23 cellular contexts compared by ENCODE assay signal in the genomic region with DNA sequence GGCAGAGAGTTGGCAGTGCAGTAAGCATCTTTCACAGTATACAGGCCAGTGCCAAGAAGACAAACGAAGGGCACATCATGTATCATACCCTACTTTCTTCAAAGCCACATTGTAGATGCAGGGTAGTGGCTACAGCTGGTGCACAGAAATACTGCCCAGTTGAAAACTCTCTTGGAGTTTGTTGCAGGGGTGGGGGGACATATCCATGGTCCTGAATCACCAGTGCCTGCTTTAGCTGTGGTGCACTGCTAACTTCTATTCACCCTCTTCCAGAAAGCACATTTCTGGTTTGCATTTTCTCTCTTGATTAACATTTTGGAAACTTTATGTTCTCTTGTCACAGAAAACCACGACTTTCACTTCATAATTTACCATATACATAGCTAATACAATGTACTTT.
DNase-seq lines count a peak whose midpoint lies in the region; ATAC-seq and TF ChIP-seq lines count a peak whose summit lies in the region.
"Had no signal": no experiment of that assay in that cellular context is flagged by ENCODE, and none has a peak within 500 bp of the region (broad histone marks: within the 10 kb centered on the region; RNA-seq: fewer than 3 reads in every experiment).

No MANE protein-coding gene starts in this region.

- no peak for DNase-seq in GM23338 (ENCODE audit: low spot score)
- no peak for DNase-seq in IMR-90
- peak; percentile 34 for DNase-seq in astrocyte of the hippocampus (ENCODE audit: low read depth, low spot score)
- peak; percentile 34 for DNase-seq in left kidney (ENCODE audit: low read depth, low spot score)
- DNase-seq in CD4-positive, alpha-beta T cell: no peak
- no peak for DNase-seq in DMS153 treated with DMSO at 0.1 percent for 48 hours (lab: John Stamatoyannopoulos, UW; ENCODE audit: unreplicated experiment)
- no peak for DNase-seq in activated naive CD4-positive, alpha-beta T cell treated with anti-CD3 and anti-CD28 coated beads, Interleukin-2, amount 50 U/mL, for 72 hours (ENCODE audit: low spot score in 2 of 2)
- DNase-seq: ACHN, DMS 273 treated with DMSO at 0.1 percent for 48 hours, DND-41, MG63, NCI-H1417 treated with DMSO at 0.1 percent for 48 hours, NCI-H187, NCI-H510A, NCI-H748 treated with DMSO at 0.1 percent for 48 hours, PC-9, SIG-M5, T-cell had no signal

- H3K9me3 ChIP-seq in IMR-90 (ENCODE audit: control insufficient read depth, insufficient read depth, low read length): no peaks in the 10 kb centered on the region
- no peaks in the 10 kb centered on the region for H3K9me3 ChIP-seq in CD4-positive, alpha-beta T cell (ENCODE audit: control insufficient read depth, low read length)
- H3K9me3 ChIP-seq: BLaER1, Caco-2, MG63 had no signal

- H3K4me1 ChIP-seq in GM23338 (ENCODE audit: insufficient read depth) (0 out of 2 replicates have a peak, but pooled peaks cover 3% of the 10 kb centered on the region), IMR-90 (ENCODE audit: control insufficient read depth, insufficient read depth, low read length) (0 out of 2 replicates have a peak, but pooled peaks cover 1% of the 10 kb centered on the region)

- in situ Hi-C loops in IMR-90 (cut with MboI; ENCODE audit: low sequenced_read_pairs): no loop called here

- no peaks in the 10 kb centered on the region for H3F3A ChIP-seq in GM23338 (replicated peaks; ENCODE audit: low read depth)

- H3K4me3 Mint-ChIP-seq in GM23338: no peak overlapping the region
- H3K4me3 Mint-ChIP-seq in CD4-positive, alpha-beta T cell: no peak overlapping the region
- H3K4me3 Mint-ChIP-seq: CD4-positive, alpha-beta memory T cell; T-cell had no signal

- no peaks in the 10 kb centered on the region for H3K9me3 Mint-ChIP-seq in GM23338
- no peaks in the 10 kb centered on the region for H3K9me3 Mint-ChIP-seq in CD4-positive, alpha-beta T cell
- H3K9me3 Mint-ChIP-seq in activated naive CD4-positive, alpha-beta T cell treated with anti-CD3 and anti-CD28 coated beads, Interleukin-2, amount 50 U/mL, for 72 hours: peaks cover 4 to 6% of the 10 kb centered on the region in 2 donors
- H3K9me3 Mint-ChIP-seq: CD4-positive, alpha-beta memory T cell; T-cell had no signal

- no peaks in the 10 kb centered on the region for H3K79me1 ChIP-seq in IMR-90 (ENCODE audit: low read depth in 1 of 2, low read length in 2 of 2)

- H2BK15ac ChIP-seq in IMR-90 (ENCODE audit: low read depth, low read length): no peak overlapping the region

- no peaks in the 10 kb centered on the region for H3K36me3 Mint-ChIP-seq in GM23338 (ENCODE audit: low read depth)
- no peaks in the 10 kb centered on the region for H3K36me3 Mint-ChIP-seq in CD4-positive, alpha-beta T cell (ENCODE audit: low read depth)
- no peaks in the 10 kb centered on the region for H3K36me3 Mint-ChIP-seq in activated naive CD4-positive, alpha-beta T cell treated with anti-CD3 and anti-CD28 coated beads, Interleukin-2, amount 50 U/mL, for 72 hours
- H3K36me3 Mint-ChIP-seq: CD4-positive, alpha-beta memory T cell; T-cell had no signal

- no peak for TF ChIP-seq POLR2A in IMR-90 (IDR thresholded peaks at IDR 0.05; ENCODE audit: low read depth, low read length)

- CTCF ChIA-PET in IMR-90 (lab: Yijun Ruan, JAX): no interaction called here
- CTCF ChIA-PET in CD4-positive, alpha-beta T cell (lab: Charles Lee): no interaction called here

- intact Hi-C loops in IMR-90 (cut with micrococcal nuclease): no loop called here
- intact Hi-C loops in CD4-positive, alpha-beta T cell (cut with DNase I, micrococcal nuclease): no loop called here

- no peak overlapping the region for H3K18ac ChIP-seq in IMR-90 (ENCODE audit: low read depth, low read length)

- POLR2A ChIA-PET in IMR-90 (lab: Charles Lee; ENCODE audit: unreplicated experiment): no interaction called here
- POLR2A ChIA-PET in CD4-positive, alpha-beta T cell (lab: Charles Lee): no interaction called here

- 0 out of 2 replicates have a peak, but pooled peaks cover 3% of the 10 kb centered on the region for H3K9me2 ChIP-seq in GM23338 (ENCODE audit: insufficient read depth)

- BruUV-seq in IMR-90 (replicated peaks; lab: Mats Ljungman, UMichigan): no TSS peak

- H4K8ac ChIP-seq in IMR-90 (ENCODE audit: low read depth in 2 of 2, low read length in 2 of 2): no peak overlapping the region

- H3K4me2 ChIP-seq in GM23338 (no peak overlapping the region), IMR-90 (ENCODE audit: low read depth, low read length) (no peak overlapping the region)
- H3K4me2 ChIP-seq: BLaER1, PC-9 had no signal

- H3K36me3 ChIP-seq in GM23338 (ENCODE audit: insufficient read depth) (no peaks in the 10 kb centered on the region), IMR-90 (ENCODE audit: control insufficient read depth, insufficient read depth, low read length) (peaks cover 79% of the 10 kb centered on the region)
- H3K36me3 ChIP-seq: BLaER1, MG63 had no signal

- H3K14ac ChIP-seq in IMR-90 (replicated peaks; ENCODE audit: low read depth, low read length): no peak overlapping the region

- no peak overlapping the region for H2BK20ac ChIP-seq in IMR-90 (ENCODE audit: low read depth, low read length)

- no peak overlapping the region for H3K23ac ChIP-seq in IMR-90 (ENCODE audit: low read depth, low read length)

- no peak overlapping the region for H4K5ac ChIP-seq in IMR-90 (ENCODE audit: low read depth, low read length)

- no peak overlapping the region for H3K4ac ChIP-seq in IMR-90 (ENCODE audit: low read depth, low read length)

- no peak for TF ChIP-seq CTCF in GM23338 (conservative IDR thresholded peaks at IDR 0.05; ENCODE audit: low read depth in 2 of 2)
- TF ChIP-seq CTCF in IMR-90 (conservative IDR thresholded peaks at IDR 0.05; ENCODE audit: low read depth, low read length): no peak
- no peak for TF ChIP-seq CTCF in CD4-positive, alpha-beta T cell (IDR thresholded peaks at IDR 0.05)

- H3K27ac ChIP-seq in GM23338 (ENCODE audit: low read depth) (no peak overlapping the region), IMR-90 (ENCODE audit: insufficient read depth, low read length) (no peak overlapping the region)
- no peak overlapping the region for H3K27ac ChIP-seq in CD4-positive, alpha-beta T cell (ENCODE audit: low read depth, low read length)
- H3K27ac ChIP-seq: BLaER1, PC-9, RWPE1 had no signal

- H2BK120ac ChIP-seq in IMR-90 (ENCODE audit: low read depth, low read length): no peak overlapping the region

- no CpG with 5 or more reads among the region's 2 CpGs for WGBS in IMR-90 (ENCODE audit: extremely low coverage in 2 of 2, insufficient read length in 1 of 2), 2 experiments

- no peak overlapping the region for H2AK9ac ChIP-seq in IMR-90 (replicated peaks; ENCODE audit: low read depth, low read length, poor library complexity)

- H3K27me3 Mint-ChIP-seq in GM23338 (ENCODE audit: insufficient read depth, low read depth, poor library complexity): peaks cover 7% of the 10 kb centered on the region
- H3K27me3 Mint-ChIP-seq in CD4-positive, alpha-beta T cell: peaks cover 5% of the 10 kb centered on the region
- H3K27me3 Mint-ChIP-seq: T-cell had no signal

- dilution Hi-C loops in IMR-90 (cut with HindIII; ENCODE audit: low sequenced_read_pairs, unreplicated experiment): no loop called here

- peaks cover 9% of the 10 kb centered on the region for H3K4me1 Mint-ChIP-seq in GM23338
- no peaks in the 10 kb centered on the region for H3K4me1 Mint-ChIP-seq in CD4-positive, alpha-beta T cell (ENCODE audit: low read depth)
- H3K4me1 Mint-ChIP-seq: CD4-positive, alpha-beta memory T cell; T-cell had no signal

- H3K27me3 ChIP-seq in GM23338 (ENCODE audit: insufficient read depth) (no peaks in the 10 kb centered on the region), IMR-90 (ENCODE audit: control insufficient read depth, insufficient read depth, low read length) (no peaks in the 10 kb centered on the region)
- no peaks in the 10 kb centered on the region for H3K27me3 ChIP-seq in CD4-positive, alpha-beta T cell (ENCODE audit: control insufficient read depth, insufficient read depth, low read length)
- H3K27me3 ChIP-seq: BLaER1 had no signal

- H2AFZ ChIP-seq in GM23338: no peak overlapping the region
- no peak overlapping the region for H2AFZ ChIP-seq in IMR-90 (replicated peaks; ENCODE audit: low read length, poor library complexity)
- H2AFZ ChIP-seq: PC-9 had no signal

- TF ChIP-seq RAD21 in IMR-90 (IDR thresholded peaks at IDR 0.05; ENCODE audit: low read length): no peak

- H3K79me2 ChIP-seq in GM23338 (replicated peaks; ENCODE audit: insufficient read depth): no peaks in the 10 kb centered on the region

- H2AK5ac ChIP-seq in IMR-90 (ENCODE audit: low read depth, low read length): no peak overlapping the region

- H3K4me3 ChIP-seq in GM23338: no peak overlapping the region
- no peak overlapping the region for H3K4me3 ChIP-seq in IMR-90 (ENCODE audit: insufficient read depth, low read depth, low read length)
- H3K4me3 ChIP-seq: BLaER1, MG63, PC-9 had no signal

- H4K20me1 ChIP-seq in GM23338 (replicated peaks; ENCODE audit: insufficient read depth) (0 out of 2 replicates have a peak, but pooled peaks cover 4% of the 10 kb centered on the region), IMR-90 (ENCODE audit: insufficient read depth, low read length) (no peaks in the 10 kb centered on the region; the same call in 1 of the 2 replicates)
- H4K20me1 ChIP-seq: BLaER1 had no signal

- H2BK5ac ChIP-seq in IMR-90 (ENCODE audit: low read depth, low read length, poor library complexity, severe bottlenecking): no peak overlapping the region

- H3K56ac ChIP-seq in IMR-90 (ENCODE audit: extremely low read depth, insufficient read depth, low read length): no peak overlapping the region

- ATAC-seq in GM23338: peak; percentile 45
- 0 out of 2 replicates have a peak, but pooled peaks have one; percentile 31 for ATAC-seq in IMR-90 (ENCODE audit: low read depth)
- ATAC-seq in CD4-positive, alpha-beta T cell (ENCODE audit: poor library complexity): no peak
- no peak for ATAC-seq in GM21576 (IDR thresholded peaks at IDR 0.05; ENCODE audit: unreplicated experiment)
- no peak for ATAC-seq in activated naive CD4-positive, alpha-beta T cell treated with anti-CD3 and anti-CD28 coated beads, Interleukin-2, amount 50 U/mL, for 72 hours
- ATAC-seq: T-cell had no signal

- no peak overlapping the region for H4K91ac ChIP-seq in IMR-90 (ENCODE audit: insufficient read depth, low read depth, low read length)

- H3K9me1 ChIP-seq in IMR-90 (ENCODE audit: insufficient read depth, low read length): peaks cover 12% of the 10 kb centered on the region; the same call in 1 of the 2 replicates

- H3K27ac Mint-ChIP-seq in GM23338: no peak overlapping the region
- no peak overlapping the region for H3K27ac Mint-ChIP-seq in CD4-positive, alpha-beta T cell
- H3K27ac Mint-ChIP-seq in activated naive CD4-positive, alpha-beta T cell treated with anti-CD3 and anti-CD28 coated beads, Interleukin-2, amount 50 U/mL, for 72 hours: no peak overlapping the region
- H3K27ac Mint-ChIP-seq: CD4-positive, alpha-beta memory T cell; T-cell had no signal

- no peak overlapping the region for H3K9ac ChIP-seq in IMR-90 (ENCODE audit: low read depth, low read length)
- H3K9ac ChIP-seq: BLaER1 had no signal

TF ChIP-seq in GM23338, 12 proteins besides CTCF, POLR2A, EP300 and RAD21 (continues in another document):
- TF ChIP-seq CREB1 (CRISPR knock-in tag; IDR thresholded peaks at IDR 0.05; ENCODE audit: low read depth) (no peak), JUNB (IDR thresholded peaks at IDR 0.05; ENCODE audit: unreplicated experiment) (no peak)

TF ChIP-seq in IMR-90, 13 proteins besides CTCF, POLR2A, EP300 and RAD21 (continues in another document):
- TF ChIP-seq FOS (IDR thresholded peaks at IDR 0.05; ENCODE audit: low read depth, low read length) (no peak), NFE2L2 (IDR thresholded peaks at IDR 0.05; ENCODE audit: low read depth, low read length) (no peak)

Comparison
In these comparisons a context has a peak if more than half of its experiments do, and no peak if none do; other contexts are left out.
1. ATAC-seq: peak in GM23338 (single experiment) and IMR-90 (single experiment); none in CD4-positive, alpha-beta T cell (single experiment), GM21576 (single experiment) and activated naive CD4-positive, alpha-beta T cell treated with anti-CD3 and anti-CD28 coated beads, Interleukin-2, amount 50 U/mL, for 72 hours (0 of 2).
2. DNase-seq: peak in astrocyte of the hippocampus (single experiment) and left kidney (single experiment); none in GM23338 (single experiment), IMR-90 (single experiment), CD4-positive, alpha-beta T cell (0 of 10), DMS153 treated with DMSO at 0.1 percent for 48 hours (single experiment) and activated naive CD4-positive, alpha-beta T cell treated with anti-CD3 and anti-CD28 coated beads, Interleukin-2, amount 50 U/mL, for 72 hours (0 of 2).